ENCODE assay signal across 8 cellular contexts in genomic region chr2:20650412-20650879, GRCh38. TPM values are rescaled to one million over a fixed set of nuclear protein-coding genes. Genes with fewer than 3 reads are reported as not detected.
DNase-seq lines count a peak whose midpoint lies in the region; ATAC-seq, FAIRE-seq and TF ChIP-seq lines count a peak whose summit lies in the region.

No MANE protein-coding gene starts in this region.

- H3K36me3 ChIP-seq in HepG2 (replicated peaks in 1 of 2; ENCODE audit: control insufficient read depth in 1 of 2, insufficient read depth in 2 of 2, low read length in 2 of 2) (no peaks in the 10 kb centered on the region; a peak in 1 of 5 replicates), stomach smooth muscle (ENCODE audit: control insufficient read depth in 2 of 2, insufficient read depth in 2 of 2, low read length in 2 of 2) (peaks cover 5 to 7% of the 10 kb centered on the region in 2 donors)

- WGBS in HepG2 (ENCODE audit: low lambda C conversion rate): 14% methylated on average over 15 of the region's 18 CpGs

- peaks cover 9% of the 10 kb centered on the region for H3K79me2 ChIP-seq in HepG2 (ENCODE audit: insufficient read depth, low read length)

- CTCF ChIA-PET in AG04449 (lab: Yijun Ruan, JAX) (interaction anchor here (0.8 to 8.5 kb wide), 34 partner anchors 8 to 314 kb away, joined by 3 to 148 read pairs (median 6); partner anchors contain the start of gene RHOB), HepG2 (lab: Yijun Ruan, JAX; ENCODE audit: low intra/inter-chr PET ratio, low total read pairs) (interaction anchor here (0.8 to 1.6 kb wide), 4 partner anchors 8 to 271 kb away, joined by 3 to 11 read pairs (median 3); no protein-coding TSS in a partner anchor)

- no peak overlapping the region for H2AFZ ChIP-seq in HepG2 (ENCODE audit: low read length)

- H3K4me1 ChIP-seq in HepG2 (ENCODE audit: insufficient read depth, low read length): peaks cover 54% of the 10 kb centered on the region
- peaks cover 67% of the 10 kb centered on the region for H3K4me1 ChIP-seq in stomach smooth muscle (ENCODE audit: control insufficient read depth, insufficient read depth, low read length)

- H3K9ac ChIP-seq in HepG2 (ENCODE audit: insufficient read depth, low read depth, low read length) (peak overlapping the region; percentile 90), stomach smooth muscle (ENCODE audit: low read length in 2 of 2) (peak overlapping the region; percentile 86 to 95)

- FAIRE-seq in GM12891 (lab: Jason Lieb, UNC) (peak; percentile 80), HepG2 (lab: Jason Lieb, UNC) (no peak)

- TF ChIP-seq EP300 in HepG2 (IDR thresholded peaks at IDR 0.05; ENCODE audit: low read depth in 2 of 2, low read length in 2 of 2): no peak
- TF ChIP-seq EP300 in HepG2 (CRISPR knock-in tag; IDR thresholded peaks at IDR 0.05; ENCODE audit: borderline replicate concordance): no peak

- POLR2A ChIA-PET in AG04449 (lab: Yijun Ruan, JAX) (interaction anchor here (1.1 to 4.1 kb wide), 2 partner anchors 200 to 203 kb away, joined by 4 to 35 read pairs; partner anchors contain the start of gene RHOB), HepG2 (lab: Yijun Ruan, JAX) (interaction anchor here (0.6 to 5.9 kb wide), 25 partner anchors 8 to 299 kb away, joined by 3 to 51 read pairs (median 5); partner anchors contain the start of genes GDF7, LDAH and RHOB)

- no peak for TF ChIP-seq RAD21 in HepG2 (CRISPR knock-in tag; IDR thresholded peaks at IDR 0.05)

- H3K4me3 ChIP-seq in AG04449 (ENCODE audit: low read depth, low read length): peak overlapping the region; percentile 91
- peak overlapping the region; percentile 74 to 95 (median 81) for H3K4me3 ChIP-seq in HepG2 (replicated peaks in 1 of 3; ENCODE audit: insufficient read depth in 1 of 3, low read depth in 2 of 3, low read length in 3 of 3)
- peak overlapping the region; percentile 87 to 98 for H3K4me3 ChIP-seq in stomach smooth muscle (ENCODE audit: low read length in 2 of 2)

- in situ Hi-C loops in HepG2 (cut with HindIII; ENCODE audit: extremely low pct_ligation_motif_present, low pct_unique_long_range_greater_than_20kb): loop anchor here (25.0 kb wide), 1 partner anchor 312 kb away; no protein-coding TSS in a partner anchor

- peaks cover 1 to 8% of the 10 kb centered on the region in 2 experiments; a peak in 4 of 5 replicates for H3K27me3 ChIP-seq in HepG2 (ENCODE audit: control insufficient read depth in 1 of 2, insufficient read depth in 2 of 2, low read length in 2 of 2)
- peaks cover 0 to 2% of the 10 kb centered on the region in 2 donors for H3K27me3 ChIP-seq in stomach smooth muscle (ENCODE audit: control insufficient read depth in 1 of 2, insufficient read depth in 2 of 2, low read length in 2 of 2)

- no peaks in the 10 kb centered on the region for H4K20me1 ChIP-seq in HepG2 (ENCODE audit: insufficient read depth, low read length)

- BruUV-seq in HepG2 (replicated peaks; lab: Mats Ljungman, UMichigan): TSS peak; percentile 82

- DNase-seq in AG04449 (ENCODE audit: low read depth, low spot score) (no peak), GM12891 (ENCODE audit: insufficient read length, low spot score) (peak; percentile 42), RPMI7951 (ENCODE audit: low read depth) (peak; percentile 46), dermis blood vessel endothelial cell (peak; percentile 49), HepG2 (ENCODE audit: low spot score) (no peak), SW480 (ENCODE audit: low spot score) (no peak)

- TF ChIP-seq CTCF in AG04449 (IDR thresholded peaks at IDR 0.05; ENCODE audit: insufficient read depth, low read length, missing control alignments) (no peak), HepG2 (CRISPR knock-in tag; IDR thresholded peaks at IDR 0.05) (no peak)

- TF ChIP-seq POLR2A in GM12891 (IDR thresholded peaks at IDR 0.05; ENCODE audit: low read depth, low read length) (no peak), HepG2 (IDR thresholded peaks at IDR 0.05; ENCODE audit: insufficient read depth in 1 of 2, low read depth in 2 of 2, low read length in 2 of 2) (no peak)

- H3K27ac ChIP-seq in HepG2 (ENCODE audit: extremely low read length, insufficient read depth, low read length) (peak overlapping the region; percentile 60), stomach smooth muscle (ENCODE audit: low read length) (peak overlapping the region; percentile 97)

- no peaks in the 10 kb centered on the region for H3K9me3 ChIP-seq in HepG2 (ENCODE audit: low read length)
- no peaks in the 10 kb centered on the region for H3K9me3 ChIP-seq in stomach smooth muscle (ENCODE audit: control insufficient read depth in 2 of 2, low read length in 2 of 2)

- peak overlapping the region; percentile 93 for H3K4me2 ChIP-seq in HepG2 (ENCODE audit: low read depth, low read length)

- intact Hi-C loops in HepG2 (cut with micrococcal nuclease; ENCODE audit: unreplicated experiment): no loop called here

- ATAC-seq in HG03139 (IDR thresholded peaks at IDR 0.05; ENCODE audit: unreplicated experiment) (peak; percentile 13), HepG2 (peak; percentile 12)

TF ChIP-seq in GM12891, 5 proteins besides CTCF, POLR2A, EP300 and RAD21:
- TF ChIP-seq TAF1 (IDR thresholded peaks at IDR 0.05; ENCODE audit: low read depth, low read length): no peak
- no peak for TF ChIP-seq SPI1 (IDR thresholded peaks at IDR 0.05; ENCODE audit: low read depth, low read length)
- TF ChIP-seq PAX5 (IDR thresholded peaks at IDR 0.05; ENCODE audit: insufficient read depth, low read length, severe bottlenecking): no peak
- TF ChIP-seq POU2F2 (IDR thresholded peaks at IDR 0.05; ENCODE audit: low read depth, low read length): no peak
- no peak for TF ChIP-seq POLR2AphosphoS5 (IDR thresholded peaks at IDR 0.05; ENCODE audit: low read depth, low read length)
TF ChIP-seq in GM12891: peak in this region for 0.

RNA-seq across cellular contexts. Expression of gene HS1BP3, which starts 0.5 kb away (rescaled TPM):
- 6.6 TPM for polyA plus RNA-seq in GM12891 (2012; ENCODE audit: low read depth, missing spikeins)
- 13.9 and 15.9 TPM in 2 replicates for total RNA-seq in RPMI7951 (2014; rRNA removed; shearing (Covaris generic))
- total RNA-seq in dermis blood vessel endothelial cell: 36.9 and 49.9 TPM in 2 replicates
- 22.0 and 22.8 TPM in 2 replicates for total RNA-seq in HepG2 (2016; rRNA removed; fragmentation: Illumina TruSeq; extraction: Trizol)
- 4.7 and 4.9 TPM in 2 replicates for total RNA-seq in HepG2 (2016; cell fraction: cytosol; rRNA removed; fragmentation: Illumina TruSeq; extraction: Trizol; ENCODE audit: low read depth)
- total RNA-seq in HepG2 (2016; cell fraction: insoluble cytoplasmic fraction; rRNA removed; fragmentation: Illumina TruSeq; extraction: Trizol): 18.5 and 23.5 TPM in 2 replicates
- total RNA-seq in HepG2 (2016; cell fraction: membrane; rRNA removed; fragmentation: Illumina TruSeq; extraction: Trizol): 12.9 and 13.2 TPM in 2 replicates
- 16.8 and 19.0 TPM in 2 replicates for total RNA-seq in HepG2 (2016; cell fraction: nucleus; rRNA removed; fragmentation: Illumina TruSeq; extraction: Trizol)
- 15.2 and 17.3 TPM in 2 replicates for polyA plus RNA-seq in HepG2 (2011; rRNA removed)
- polyA plus RNA-seq in HepG2 (2011; cell fraction: cytosol; rRNA removed): 9.2 and 11.9 TPM in 2 replicates
- 20.1 and 23.4 TPM in 2 replicates for polyA plus RNA-seq in HepG2 (2011; cell fraction: nucleus; rRNA removed)
- 13.4 and 14.5 TPM in 2 replicates for polyA plus RNA-seq in HepG2 (2012)
- polyA plus RNA-seq in HepG2 (2016; cell fraction: cytosol; fragmentation: Illumina TruSeq; extraction: Trizol; ENCODE audit: low read depth): 5.3 and 5.4 TPM in 2 replicates
- polyA plus RNA-seq in HepG2 (2016; cell fraction: insoluble cytoplasmic fraction; fragmentation: Illumina TruSeq; extraction: Trizol; ENCODE audit: low read depth): 19.1 and 22.3 TPM in 2 replicates
- 8.7 and 10.7 TPM in 2 replicates for polyA plus RNA-seq in HepG2 (2016; cell fraction: membrane; fragmentation: Illumina TruSeq; extraction: Trizol; ENCODE audit: low read depth)
- 19.4 and 22.9 TPM in 2 replicates for polyA plus RNA-seq in HepG2 (2016; cell fraction: nucleus; fragmentation: Illumina TruSeq; extraction: Trizol; ENCODE audit: insufficient read depth, low read depth)
- polyA minus RNA-seq in HepG2 (2011; rRNA and poly(A)+ RNA removed; ENCODE audit: low replicate concordance): 14.3 and 29.5 TPM in 2 replicates
- 11.9 and 13.8 TPM in 2 replicates for polyA minus RNA-seq in HepG2 (2011; cell fraction: cytosol; rRNA and poly(A)+ RNA removed)
- 28.6 and 28.8 TPM in 2 replicates for polyA minus RNA-seq in HepG2 (2011; cell fraction: nucleus; rRNA and poly(A)+ RNA removed)

RNA-seq across cellular contexts. Expression of gene GDF7, which starts 16.5 kb away (rescaled TPM):
- 0.12 TPM for polyA plus RNA-seq in GM12891 (2012; ENCODE audit: low read depth, missing spikeins)
- total RNA-seq in RPMI7951 (2014; rRNA removed; shearing (Covaris generic)): not detected in 2 replicates
- total RNA-seq in dermis blood vessel endothelial cell (5.4 and 28.1 TPM in 2 replicates), HepG2 (2016; rRNA removed; fragmentation: Illumina TruSeq; extraction: Trizol) (10.2 and 15.0 TPM in 2 replicates)
- total RNA-seq in HepG2 (2016; cell fraction: cytosol; rRNA removed; fragmentation: Illumina TruSeq; extraction: Trizol; ENCODE audit: low read depth): 1.6 and 1.8 TPM in 2 replicates
- 9.2 and 15.1 TPM in 2 replicates for total RNA-seq in HepG2 (2016; cell fraction: insoluble cytoplasmic fraction; rRNA removed; fragmentation: Illumina TruSeq; extraction: Trizol)
- 5.3 and 5.6 TPM in 2 replicates for total RNA-seq in HepG2 (2016; cell fraction: membrane; rRNA removed; fragmentation: Illumina TruSeq; extraction: Trizol)
- 16.7 and 18.1 TPM in 2 replicates for total RNA-seq in HepG2 (2016; cell fraction: nucleus; rRNA removed; fragmentation: Illumina TruSeq; extraction: Trizol)
- 1.6 and 3.0 TPM in 2 replicates for polyA plus RNA-seq in HepG2 (2011; rRNA removed)
- 1.5 and 1.9 TPM in 2 replicates for polyA plus RNA-seq in HepG2 (2011; cell fraction: cytosol; rRNA removed)
- polyA plus RNA-seq in HepG2 (2011; cell fraction: nucleus; rRNA removed): 6.3 and 9.6 TPM in 2 replicates
- polyA plus RNA-seq in HepG2 (2012): 4.5 and 5.8 TPM in 2 replicates
- 0.75 and 0.80 TPM in 2 replicates for polyA plus RNA-seq in HepG2 (2016; cell fraction: cytosol; fragmentation: Illumina TruSeq; extraction: Trizol; ENCODE audit: low read depth)
- 5.6 and 5.9 TPM in 2 replicates for polyA plus RNA-seq in HepG2 (2016; cell fraction: insoluble cytoplasmic fraction; fragmentation: Illumina TruSeq; extraction: Trizol; ENCODE audit: low read depth)
- 2.3 and 2.7 TPM in 2 replicates for polyA plus RNA-seq in HepG2 (2016; cell fraction: membrane; fragmentation: Illumina TruSeq; extraction: Trizol; ENCODE audit: low read depth)
- 19.8 and 21.2 TPM in 2 replicates for polyA plus RNA-seq in HepG2 (2016; cell fraction: nucleus; fragmentation: Illumina TruSeq; extraction: Trizol; ENCODE audit: insufficient read depth, low read depth)
- polyA minus RNA-seq in HepG2 (2011; rRNA and poly(A)+ RNA removed; ENCODE audit: low replicate concordance): 5.0 TPM in 1 of 2 replicates, not detected in the other
- polyA minus RNA-seq in HepG2 (2011; cell fraction: cytosol; rRNA and poly(A)+ RNA removed): 2.5 and 4.1 TPM in 2 replicates
- 2.4 and 4.5 TPM in 2 replicates for polyA minus RNA-seq in HepG2 (2011; cell fraction: nucleus; rRNA and poly(A)+ RNA removed)

Comparison
In these comparisons a context has a peak if more than half of its experiments do, and no peak if none do; other contexts are left out.
1. DNase-seq: peak in GM12891 (single experiment), RPMI7951 (single experiment) and dermis blood vessel endothelial cell (single experiment); none in AG04449 (single experiment), HepG2 (single experiment) and SW480 (single experiment).
2. Peak in every context shown above with its lines, with median percentiles within 50 percentile points of each other: H3K4me3 ChIP-seq.